ENCODE assay signal across 19 cellular contexts in genomic region chr13:94079876-94080275, GRCh38.
A peak's percentile ranks its signal among the peaks of the same experiment; 100 is the strongest.
DNase-seq lines count a peak whose midpoint lies in the region; ATAC-seq and TF ChIP-seq lines count a peak whose summit lies in the region.
"Had no signal": no experiment of that assay in that cellular context is flagged by ENCODE, and none has a peak within 500 bp of the region (broad histone marks: within the 10 kb centered on the region; RNA-seq: fewer than 3 reads in every experiment).

No MANE protein-coding gene starts in this region.

- H3K4me3 ChIP-seq in SK-N-MC: no peak overlapping the region
- H3K4me3 ChIP-seq: ascending aorta, MG63, ovary, stomach had no signal

- peak; percentile 45 for DNase-seq in DMS53 (lab: John Stamatoyannopoulos, UW)
- no peak for DNase-seq in SK-N-MC (ENCODE audit: low read depth, low spot score)
- DNase-seq in fibroblast of gingiva (ENCODE audit: low read depth): peak; percentile 76
- DNase-seq in renal cortical epithelial cell (ENCODE audit: low read depth): peak; percentile 66
- no peak for DNase-seq in GM10266 (ENCODE audit: extremely low spot score)
- DNase-seq: activated naive CD4-positive, alpha-beta T cell treated with anti-CD3 and anti-CD28 coated beads for 36 hours; cortex of kidney; glutamatergic neuron; MG63; NCI-H1694 treated with DMSO at 0.1 percent for 48 hours; NCI-H226; ovary; stimulated activated CD4-positive, alpha-beta T cell treated with anti-CD3 and anti-CD28 coated beads, Interleukin-2, amount 100 ng/mL, for 24 hours; stomach had no signal

- ATAC-seq in HG03175 (IDR thresholded peaks at IDR 0.05; ENCODE audit: unreplicated experiment) (no peak), HG03045 (IDR thresholded peaks at IDR 0.05; ENCODE audit: unreplicated experiment) (no peak)
- ATAC-seq: sciatic nerve had no signal

- H3K9ac ChIP-seq in SK-N-MC (ENCODE audit: insufficient read length): no peak overlapping the region

- TF ChIP-seq CTCF in GM10266 (IDR thresholded peaks at IDR 0.05; ENCODE audit: control insufficient read depth, insufficient read depth, low read depth, missing control alignments): no peak

- H3K36me3 ChIP-seq in SK-N-MC (ENCODE audit: insufficient read depth, low read length): no peaks in the 10 kb centered on the region
- H3K36me3 ChIP-seq: ascending aorta, MG63, ovary, stomach had no signal

- H3K9me3 ChIP-seq in SK-N-MC (ENCODE audit: low read depth, low read length): no peaks in the 10 kb centered on the region; the same call in 1 of the 2 replicates
- H3K9me3 ChIP-seq: MG63, ovary had no signal

- peak overlapping the region; percentile 34; the same call in 1 of the 2 replicates for H3K27ac ChIP-seq in SK-N-MC
- H3K27ac ChIP-seq: ascending aorta, ovary, RWPE1, stomach had no signal

Comparison
In these comparisons a context has a peak if more than half of its experiments do, and no peak if none do; other contexts are left out.
1. DNase-seq: peak in DMS53 (single experiment), fibroblast of gingiva (single experiment) and renal cortical epithelial cell (single experiment); none in SK-N-MC (single experiment) and GM10266 (single experiment).